In the genomic region with DNA sequence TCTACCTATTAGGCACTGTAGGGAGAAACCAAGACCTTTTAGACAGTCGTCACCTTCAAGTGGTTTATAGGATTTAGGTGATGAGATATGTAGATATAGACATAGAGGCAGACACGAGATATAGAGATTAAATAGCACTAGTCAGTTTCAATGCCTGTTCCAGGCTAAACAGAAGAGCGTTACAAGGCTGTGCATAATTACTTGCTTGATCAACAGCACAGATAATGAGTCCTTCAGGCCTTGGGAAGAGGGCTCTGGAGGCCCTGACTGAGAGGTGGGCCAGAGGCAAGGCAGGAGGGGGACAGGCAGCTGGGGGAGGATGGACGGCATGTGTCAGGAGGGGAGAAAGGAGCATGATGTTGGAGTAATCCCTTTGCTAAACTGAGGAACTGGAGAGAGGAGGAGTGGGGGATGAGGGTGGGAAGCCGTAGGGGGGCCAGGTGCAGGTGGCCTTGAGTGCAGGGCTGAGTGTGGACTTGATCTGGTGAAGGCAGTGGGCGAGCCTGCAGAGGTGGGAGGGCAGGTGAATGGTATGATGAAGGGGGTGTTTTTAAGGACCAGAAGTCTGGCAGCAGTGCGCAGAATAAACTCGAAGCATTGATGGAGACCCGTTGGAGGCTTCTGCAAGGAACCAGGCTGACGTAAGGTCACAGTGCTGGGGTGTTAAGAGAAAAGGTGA, we compare ENCODE assay signal across 10 cellular contexts. TPM values are rescaled to one million over a fixed set of nuclear protein-coding genes. Genes with fewer than 3 reads are reported as not detected.
DNase-seq lines count a peak whose midpoint lies in the region; ATAC-seq, FAIRE-seq and TF ChIP-seq lines count a peak whose summit lies in the region.
"Had no signal": no experiment of that assay in that cellular context is flagged by ENCODE, and none has a peak within 500 bp of the region (broad histone marks: within the 10 kb centered on the region; RNA-seq: fewer than 3 reads in every experiment).

No MANE protein-coding gene starts in this region.

- H3K4me1 ChIP-seq in OCI-LY3 (ENCODE audit: low read length) (peaks cover 60% of the 10 kb centered on the region), prostate gland (replicated peaks) (peaks cover 25% of the 10 kb centered on the region)

- H3K36me3 ChIP-seq in OCI-LY3 (replicated peaks; ENCODE audit: low read depth, low read length), result no peaks in the 10 kb centered on the region
- H3K36me3 ChIP-seq in prostate gland, result no peaks in the 10 kb centered on the region

- H3K4me3 ChIP-seq in OCI-LY3 (ENCODE audit: low read length) (peak overlapping the region; percentile 85), epithelial cell of proximal tubule (ENCODE audit: low read depth, low read length) (peak overlapping the region; percentile 69), prostate gland (peak overlapping the region in 1 of 2 donors; percentile 49)

- peak; percentile 48 for FAIRE-seq in GM12892 (lab: Jason Lieb, UNC)
- FAIRE-seq: colon, RCC 7860 had no signal

- no peak for DNase-seq in GM12892 (ENCODE audit: insufficient read length)
- DNase-seq in epithelial cell of proximal tubule (ENCODE audit: low read depth), result no peak
- no peak for DNase-seq in prostate gland (ENCODE audit: low spot score)
- no peak for DNase-seq in posterior cingulate gyrus
- DNase-seq in NCI-H1092 treated with DMSO at 0.1 percent for 48 hours (lab: John Stamatoyannopoulos, UW), result no peak

- peak overlapping the region; percentile 89; the same call in 1 of the 2 replicates for H2AFZ ChIP-seq in OCI-LY3 (ENCODE audit: low read depth, low read length)

- H4K20me1 ChIP-seq in OCI-LY3 (ENCODE audit: insufficient read depth, low read length), result no peaks in the 10 kb centered on the region

- intact Hi-C loops in prostate gland (cut with DNase I) (loop anchor here (2.0 to 5.0 kb wide), 2 partner anchors 65 to 115 kb away; a partner anchor contains a TSS), posterior cingulate gyrus (cut with DNase I) (loop anchor here (1.0 kb wide), 1 partner anchor 66 kb away; no protein-coding TSS in a partner anchor)

- H3K9me3 ChIP-seq in OCI-LY3 (ENCODE audit: insufficient read depth, low read length) (no peaks in the 10 kb centered on the region), prostate gland (no peaks in the 10 kb centered on the region)

- peak overlapping the region; percentile 74 for H3K9ac ChIP-seq in OCI-LY3 (ENCODE audit: low read length)

- no peaks in the 10 kb centered on the region for H3K79me2 ChIP-seq in OCI-LY3 (ENCODE audit: low read length)

- TF ChIP-seq POLR2A in GM12892 (IDR thresholded peaks at IDR 0.05; ENCODE audit: low read depth, low read length) (no peak), prostate gland (IDR thresholded peaks at IDR 0.05) (no peak)

- no peak for TF ChIP-seq CTCF in OCI-LY3 (IDR thresholded peaks at IDR 0.05; ENCODE audit: low read depth, low read length)
- no peak for TF ChIP-seq CTCF in epithelial cell of proximal tubule (conservative IDR thresholded peaks at IDR 0.05; ENCODE audit: low read depth, low read length)
- peak in 1 of 4 experiments; percentile 0 for TF ChIP-seq CTCF in prostate gland (IDR thresholded peaks at IDR 0.05)

- ATAC-seq in HG03342 (IDR thresholded peaks at IDR 0.05; ENCODE audit: unreplicated experiment) (no peak), GM18868 (IDR thresholded peaks at IDR 0.05; ENCODE audit: unreplicated experiment) (no peak)

- H3K27ac ChIP-seq in OCI-LY3 (ENCODE audit: low read length) (peak overlapping the region; percentile 97), prostate gland (peak overlapping the region; percentile 89 to 90)

- peak overlapping the region; percentile 99 for H3K4me2 ChIP-seq in OCI-LY3 (ENCODE audit: low read length)

- H3K27me3 ChIP-seq in OCI-LY3 (ENCODE audit: low read depth, low read length), result no peaks in the 10 kb centered on the region
- H3K27me3 ChIP-seq in prostate gland (replicated peaks; ENCODE audit: insufficient read depth), result no peaks in the 10 kb centered on the region

- 56% methylated on average over 10 of the region's 10 CpGs for WGBS in prostate gland

RNA-seq across cellular contexts. Expression of a gene that starts 43.9 kb away (rescaled TPM):
- polyA plus RNA-seq in GM12892 (2012; ENCODE audit: missing spikeins), result 9.5 TPM
- total RNA-seq in epithelial cell of proximal tubule, result 8.4 and 19.2 TPM in 2 replicates
- total RNA-seq in prostate gland, result 10 to 100 TPM in 1 of 2 donors, 1 to 10 TPM in 1; 8.0 to 15.0 TPM

RNA-seq across cellular contexts. Expression of a gene that starts 50.9 kb away (rescaled TPM):
- polyA plus RNA-seq in GM12892 (2012; ENCODE audit: missing spikeins), result 44.9 TPM
- total RNA-seq in epithelial cell of proximal tubule (44.7 and 53.1 TPM in 2 replicates), prostate gland (100 to 1,000 TPM in 1 of 2 donors, 10 to 100 TPM in 1; 99.2 to 159 TPM)
